10 cellular contexts compared by ENCODE assay signal in the genomic region with DNA sequence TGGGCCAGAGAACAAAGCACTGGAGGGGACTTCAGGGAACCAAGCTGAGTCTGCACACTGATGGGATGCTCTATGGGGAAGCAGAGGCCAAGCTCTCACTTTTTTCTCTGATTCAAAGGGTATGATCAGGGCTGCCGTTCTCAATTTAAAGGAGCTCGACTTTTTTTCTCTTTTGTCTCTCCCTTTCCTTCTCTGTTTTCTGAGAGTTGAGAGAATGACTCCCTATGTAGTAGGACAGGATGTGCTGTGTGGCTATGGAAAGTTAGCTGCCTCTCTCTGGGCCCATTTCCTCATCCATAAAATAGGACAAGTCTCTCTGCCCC. TPM values are rescaled to one million over a fixed set of nuclear protein-coding genes. Genes with fewer than 3 reads are reported as not detected.
DNase-seq lines count a peak whose midpoint lies in the region; ATAC-seq lines count a peak whose summit lies in the region.
"Had no signal": no experiment of that assay in that cellular context is flagged by ENCODE, and none has a peak within 500 bp of the region (broad histone marks: within the 10 kb centered on the region; RNA-seq: fewer than 3 reads in every experiment).

No MANE protein-coding gene starts in this region.

- CTCF ChIA-PET in naive thymus-derived CD4-positive, alpha-beta T cell (lab: Charles Lee) = interaction anchor here (0.5 to 2.5 kb wide), 4 partner anchors 9 to 91 kb away, joined by 3 to 15 read pairs (median 6); no protein-coding TSS in a partner anchor

- H3K4me3 ChIP-seq in BLaER1 (no peak overlapping the region), GM08714 (ENCODE audit: low read length) (peak overlapping the region; percentile 24; the same call in 1 of the 2 replicates)
- peak overlapping the region; percentile 24 for H3K4me3 ChIP-seq in naive thymus-derived CD4-positive, alpha-beta T cell (ENCODE audit: low read length)

- H3K9me3 ChIP-seq in BLaER1 = no peaks in the 10 kb centered on the region
- no peaks in the 10 kb centered on the region for H3K9me3 ChIP-seq in naive thymus-derived CD4-positive, alpha-beta T cell (ENCODE audit: control insufficient read depth in 2 of 3, low read length in 3 of 3)

- H3K4me1 Mint-ChIP-seq in activated T-helper 17 cell treated with anti-CD3 and anti-CD28 coated beads, Interleukin-2, amount 50 U/mL, for 72 hours = peaks cover 30% of the 10 kb centered on the region
- peaks cover 36 to 93% (median 81%) of the 10 kb centered on the region in 7 donors for H3K4me1 Mint-ChIP-seq in naive thymus-derived CD4-positive, alpha-beta T cell

- peak overlapping the region; percentile 98 for H3K4me2 ChIP-seq in BLaER1

- no peak for DNase-seq in naive thymus-derived CD4-positive, alpha-beta T cell
- DNase-seq in HCEC 1CT = no peak
- DNase-seq: NCI-H2081 had no signal

- H3K4me1 ChIP-seq in BLaER1 = peaks cover 100% of the 10 kb centered on the region
- peaks cover 74 to 76% of the 10 kb centered on the region in 2 donors for H3K4me1 ChIP-seq in naive thymus-derived CD4-positive, alpha-beta T cell (ENCODE audit: control insufficient read depth in 2 of 2, insufficient read depth in 2 of 2, low read length in 2 of 2)

- intact Hi-C loops in naive thymus-derived CD4-positive, alpha-beta T cell (cut with micrococcal nuclease) = loop anchor here in 1 of 2 donors (1.0 to 10.0 kb wide), 2 partner anchors 8 to 60 kb away; partner anchors contain the start of gene ADORA2A

- peak overlapping the region; percentile 85 for H3K27ac ChIP-seq in BLaER1
- H3K27ac ChIP-seq in naive thymus-derived CD4-positive, alpha-beta T cell (ENCODE audit: low read depth, low read length) = peak overlapping the region; percentile 97

- H4K20me1 ChIP-seq in BLaER1 = peaks cover 25% of the 10 kb centered on the region

- no peaks in the 10 kb centered on the region for H3K27me3 Mint-ChIP-seq in activated T-helper 17 cell treated with anti-CD3 and anti-CD28 coated beads, Interleukin-2, amount 50 U/mL, for 72 hours
- H3K27me3 Mint-ChIP-seq in naive thymus-derived CD4-positive, alpha-beta T cell = no peaks in the 10 kb centered on the region

- peak overlapping the region; percentile 36; the same call in 1 of the 2 replicates for H3K9ac ChIP-seq in BLaER1

- H3K36me3 Mint-ChIP-seq in activated T-helper 17 cell treated with anti-CD3 and anti-CD28 coated beads, Interleukin-2, amount 50 U/mL, for 72 hours (ENCODE audit: low read depth) = peaks cover 79% of the 10 kb centered on the region
- peaks cover 0 to 13% (median 7%) of the 10 kb centered on the region in 5 donors for H3K36me3 Mint-ChIP-seq in naive thymus-derived CD4-positive, alpha-beta T cell

- peak overlapping the region; percentile 97 for H3K4me3 Mint-ChIP-seq in activated T-helper 17 cell treated with anti-CD3 and anti-CD28 coated beads, Interleukin-2, amount 50 U/mL, for 72 hours
- H3K4me3 Mint-ChIP-seq in naive thymus-derived CD4-positive, alpha-beta T cell = peak overlapping the region in 9 of 10 donors; percentile 19 to 84 (median 75)

- H3K36me3 ChIP-seq in BLaER1 = no peaks in the 10 kb centered on the region
- peaks cover 0 to 67% (median 20%) of the 10 kb centered on the region in 3 experiments for H3K36me3 ChIP-seq in naive thymus-derived CD4-positive, alpha-beta T cell (ENCODE audit: control insufficient read depth in 2 of 3, insufficient read depth in 3 of 3, low read length in 3 of 3)

- no peak for ATAC-seq in activated T-helper 17 cell treated with anti-CD3 and anti-CD28 coated beads, Interleukin-2, amount 50 U/mL, for 72 hours (replicated peaks)
- no peak for ATAC-seq in naive thymus-derived CD4-positive, alpha-beta T cell
- no peak for ATAC-seq in GM18870 (IDR thresholded peaks at IDR 0.05; ENCODE audit: unreplicated experiment)
- no peak for ATAC-seq in HG02981 (IDR thresholded peaks at IDR 0.05; ENCODE audit: unreplicated experiment)
- ATAC-seq in GM21528 (IDR thresholded peaks at IDR 0.05; ENCODE audit: low FRiP score, unreplicated experiment) = no peak

- H3K27ac Mint-ChIP-seq in activated T-helper 17 cell treated with anti-CD3 and anti-CD28 coated beads, Interleukin-2, amount 50 U/mL, for 72 hours = peak overlapping the region; percentile 100
- peak overlapping the region; percentile 72 to 97 (median 92) for H3K27ac Mint-ChIP-seq in naive thymus-derived CD4-positive, alpha-beta T cell

- no peaks in the 10 kb centered on the region for H3K27me3 ChIP-seq in BLaER1
- H3K27me3 ChIP-seq in naive thymus-derived CD4-positive, alpha-beta T cell (ENCODE audit: control insufficient read depth in 2 of 2, insufficient read depth in 2 of 2, low read length in 2 of 2) = no peaks in the 10 kb centered on the region

- POLR2A ChIA-PET in naive thymus-derived CD4-positive, alpha-beta T cell (lab: Charles Lee) = interaction anchor here (0.7 to 5.1 kb wide), 6 partner anchors 9 to 120 kb away, joined by 3 to 32 read pairs (median 4); partner anchors contain the start of genes ADORA2A and GUCD1

- H3K9me3 Mint-ChIP-seq in activated T-helper 17 cell treated with anti-CD3 and anti-CD28 coated beads, Interleukin-2, amount 50 U/mL, for 72 hours = no peaks in the 10 kb centered on the region
- H3K9me3 Mint-ChIP-seq in naive thymus-derived CD4-positive, alpha-beta T cell = peaks cover 0 to 2% (median 0%) of the 10 kb centered on the region in 11 donors

RNA-seq across cellular contexts. Expression of gene ADORA2A, which starts 7.9 kb away (rescaled TPM):
- total RNA-seq in activated T-helper 17 cell treated with anti-CD3 and anti-CD28 coated beads, Interleukin-2, amount 50 U/mL, for 72 hours = 10 to 100 TPM; 25.9 to 47.8 TPM
- total RNA-seq in naive thymus-derived CD4-positive, alpha-beta T cell = 10 to 100 TPM; 22.5 to 43.7 (median 33.4) TPM
- polyA plus RNA-seq in naive thymus-derived CD4-positive, alpha-beta T cell = 100 to 1,000 TPM in 1 of 2 donors, 10 to 100 TPM in 1; 79.5 to 127 TPM

RNA-seq across cellular contexts. Expression of gene UPB1, which starts 59.8 kb away (rescaled TPM):
- total RNA-seq in activated T-helper 17 cell treated with anti-CD3 and anti-CD28 coated beads, Interleukin-2, amount 50 U/mL, for 72 hours = 1 to 10 TPM in 1 of 2 donors, not detected in 1; 1.5 TPM
- 1 to 10 TPM in 4 of 5 experiments, under 1 TPM in 1; 0.70 to 3.4 (median 2.1) TPM for total RNA-seq in naive thymus-derived CD4-positive, alpha-beta T cell
- under 1 TPM; 0.14 to 0.15 TPM for polyA plus RNA-seq in naive thymus-derived CD4-positive, alpha-beta T cell
- total RNA-seq: bronchial epithelial cell had no signal
